Comparison of ENCODE assay signal across 8 cellular contexts in the genomic region with DNA sequence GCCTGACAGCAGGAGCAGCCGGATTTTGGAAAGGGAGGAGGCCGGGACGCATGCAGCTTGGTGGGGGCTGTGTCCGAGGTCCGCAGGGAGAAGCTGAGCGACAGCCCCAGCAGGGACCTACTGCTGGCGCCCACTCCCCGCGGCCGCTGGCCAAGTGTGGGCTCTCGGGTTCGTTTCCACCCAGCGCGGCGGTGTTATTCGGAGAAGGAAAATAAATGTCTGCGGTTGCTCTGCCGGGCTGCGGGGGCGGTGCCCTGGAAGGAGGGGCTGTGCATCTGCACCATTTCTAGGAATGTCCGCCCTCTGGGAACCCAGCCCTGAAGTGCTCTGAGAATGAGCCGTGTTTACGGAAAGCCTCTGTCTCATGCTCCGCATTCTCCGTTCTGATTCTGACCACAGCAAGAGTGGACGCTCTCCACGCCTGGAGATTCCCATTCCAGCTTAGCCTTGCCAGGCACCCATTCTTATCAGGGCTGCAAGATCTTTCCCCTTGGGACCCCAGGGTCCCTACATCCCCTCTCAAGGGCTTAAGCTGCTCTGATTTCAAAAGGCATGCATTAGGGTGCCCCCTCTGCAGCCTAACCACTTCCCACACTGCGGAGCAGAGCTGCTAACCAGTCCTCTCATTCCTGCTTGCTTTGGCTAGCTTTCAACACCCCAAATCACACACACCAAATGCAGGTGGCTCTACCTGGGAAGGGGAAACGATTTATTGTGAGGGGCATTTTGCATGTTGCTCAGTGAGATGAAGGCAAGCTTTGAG.
DNase-seq lines count a peak whose midpoint lies in the region; ATAC-seq and TF ChIP-seq lines count a peak whose summit lies in the region.

No MANE protein-coding gene starts in this region.

- H3K36me3 ChIP-seq in body of pancreas (replicated peaks in 1 of 2; ENCODE audit: insufficient read depth in 1 of 2, low read depth in 2 of 2) = no peaks in the 10 kb centered on the region
- no peaks in the 10 kb centered on the region for H3K36me3 ChIP-seq in sigmoid colon

- no peak overlapping the region for H3K4me3 ChIP-seq in body of pancreas
- H3K4me3 ChIP-seq in iPS-11a (ENCODE audit: low read depth, low read length) = peak overlapping the region; percentile 38
- H3K4me3 ChIP-seq in sigmoid colon = peak overlapping the region; percentile 41 to 59 (median 54)

- TF ChIP-seq EP300 in sigmoid colon (IDR thresholded peaks at IDR 0.05) = peak in 3 of 4 donors; percentile 51 to 86 (median 83)

- WGBS in body of pancreas, 2 donors = 0 to 2% methylated on average over 13 to 29 of the region's 29 CpGs
- WGBS in sigmoid colon, 2 donors = 3 to 4% methylated on average over 29 of the region's 29 CpGs

- no peak for TF ChIP-seq CTCF in body of pancreas (IDR thresholded peaks at IDR 0.05)
- no peak for TF ChIP-seq CTCF in sigmoid colon (IDR thresholded peaks at IDR 0.05)

- peak overlapping the region; percentile 2 for H3K4me3 Mint-ChIP-seq in T-helper 2 cell treated with Interferon-gamma antibody and Interleukin-4, amounts not matched to agents 5 μg/mL and 100 μg/mL, for 36 hours

- H3K9me3 ChIP-seq in body of pancreas = no peaks in the 10 kb centered on the region
- no peaks in the 10 kb centered on the region for H3K9me3 ChIP-seq in sigmoid colon

- intact Hi-C loops in body of pancreas (cut with DNase I) = no loop called here
- intact Hi-C loops in sigmoid colon (cut with DNase I) = loop anchor here (2.0 to 10.0 kb wide), 4 partner anchors 194 to 516 kb away; a partner anchor contains a TSS

- H3K36me3 Mint-ChIP-seq in T-helper 2 cell treated with Interferon-gamma antibody and Interleukin-4, amounts not matched to agents 5 μg/mL and 100 μg/mL, for 36 hours (ENCODE audit: low read depth) = no peaks in the 10 kb centered on the region

- H3K4me1 ChIP-seq in body of pancreas = peaks cover 10% of the 10 kb centered on the region
- peaks cover 0 to 63% (median 46%) of the 10 kb centered on the region in 4 donors for H3K4me1 ChIP-seq in sigmoid colon

- H3K27ac ChIP-seq in body of pancreas (peak overlapping the region in 1 of 4 donors; percentile 54), sigmoid colon (peak overlapping the region; percentile 69 to 92 (median 88))

- peak; percentile 17 for DNase-seq in T-helper 2 cell treated with Interferon-gamma antibody and Interleukin-4, amounts not matched to agents 5 μg/mL and 100 μg/mL, for 36 hours (ENCODE audit: low spot score)
- no peak for DNase-seq in T-helper 2 cell
- peak; percentile 41 to 63 (median 50) for DNase-seq in body of pancreas
- DNase-seq in sigmoid colon = peak; percentile 94
- DNase-seq in erythroblast (lab: John Stamatoyannopoulos, UW) = no peak
- no peak for DNase-seq in NCI-H1417 (lab: John Stamatoyannopoulos, UW)

- no peak for TF ChIP-seq POLR2A in body of pancreas (IDR thresholded peaks at IDR 0.05)
- TF ChIP-seq POLR2A in sigmoid colon (IDR thresholded peaks at IDR 0.05) = no peak
- TF ChIP-seq POLR2A in GM18505 (IDR thresholded peaks at IDR 0.05; ENCODE audit: borderline replicate concordance, extremely low read depth, insufficient read depth, insufficient read length) = no peak
- no peak for TF ChIP-seq POLR2A in erythroblast (IDR thresholded peaks at IDR 0.05; ENCODE audit: low read length)

- no peak overlapping the region for H3K27ac Mint-ChIP-seq in T-helper 2 cell treated with Interferon-gamma antibody and Interleukin-4, amounts not matched to agents 5 μg/mL and 100 μg/mL, for 36 hours

- H3K27me3 ChIP-seq in body of pancreas (no peaks in the 10 kb centered on the region), sigmoid colon (no peaks in the 10 kb centered on the region)

- peak; percentile 75 for ATAC-seq in body of pancreas
- ATAC-seq in GM18505 (IDR thresholded peaks at IDR 0.05; ENCODE audit: unreplicated experiment) = no peak

- peaks cover 15% of the 10 kb centered on the region for H3K27me3 Mint-ChIP-seq in T-helper 2 cell treated with Interferon-gamma antibody and Interleukin-4, amounts not matched to agents 5 μg/mL and 100 μg/mL, for 36 hours (ENCODE audit: low read depth)

- H3K4me1 Mint-ChIP-seq in T-helper 2 cell treated with Interferon-gamma antibody and Interleukin-4, amounts not matched to agents 5 μg/mL and 100 μg/mL, for 36 hours (ENCODE audit: low read depth) = no peaks in the 10 kb centered on the region

- H3K9me3 Mint-ChIP-seq in T-helper 2 cell treated with Interferon-gamma antibody and Interleukin-4, amounts not matched to agents 5 μg/mL and 100 μg/mL, for 36 hours = no peaks in the 10 kb centered on the region

Comparison
In these comparisons a context has a peak if more than half of its experiments do, and no peak if none do; other contexts are left out.
1. DNase-seq: peak in T-helper 2 cell treated with Interferon-gamma antibody and Interleukin-4, amounts not matched to agents 5 μg/mL and 100 μg/mL, for 36 hours (single experiment), body of pancreas (4 of 4) and sigmoid colon (single experiment); none in T-helper 2 cell (0 of 5), erythroblast (0 of 2) and NCI-H1417 (0 of 3).
2. H3K4me3 ChIP-seq: peak in iPS-11a (single experiment) and sigmoid colon (4 of 4); none in body of pancreas (0 of 2).